Comparison of ENCODE assay signal across 22 cellular contexts in genomic region chr2:70322518-70322917, GRCh38. TPM values are rescaled to one million over a fixed set of nuclear protein-coding genes. Genes with fewer than 3 reads are reported as not detected.
DNase-seq lines count a peak whose midpoint lies in the region; ATAC-seq and TF ChIP-seq lines count a peak whose summit lies in the region.
"Had no signal": no experiment of that assay in that cellular context is flagged by ENCODE, and none has a peak within 500 bp of the region (broad histone marks: within the 10 kb centered on the region; RNA-seq: fewer than 3 reads in every experiment).

No MANE protein-coding gene starts in this region.

- no peak overlapping the region for H3K4me3 Mint-ChIP-seq in activated CD4-positive, alpha-beta T cell treated with anti-CD3 and anti-CD28 coated beads for 36 hours
- no peak overlapping the region for H3K4me3 Mint-ChIP-seq in activated CD4-positive, alpha-beta T cell treated with anti-CD3 and anti-CD28 coated beads, Interleukin-2, amount 10 ng/mL, durations not matched to agents 24 days and 14 days
- H3K4me3 Mint-ChIP-seq in activated T-helper 17 cell treated with anti-CD3 and anti-CD28 coated beads, Interleukin-2, amount 50 U/mL, for 72 hours, result no peak overlapping the region
- no peak overlapping the region for H3K4me3 Mint-ChIP-seq in stimulated activated effector memory CD8-positive, alpha-beta T cell treated with anti-CD3 and anti-CD28 coated beads, Interleukin-12 subunit alpha, Interleukin-12 subunit beta, amount 100 ng/mL, for 72 hours
- H3K4me3 Mint-ChIP-seq in activated CD4-positive, alpha-beta memory T cell treated with anti-CD3 and anti-CD28 coated beads for 36 hours, result no peak overlapping the region
- H3K4me3 Mint-ChIP-seq in CD14-positive monocyte, result no peak overlapping the region
- H3K4me3 Mint-ChIP-seq: B cell; CD4-positive, alpha-beta T cell; CD8-positive, alpha-beta memory T cell; H9; HFFc6 had no signal

- peak overlapping the region; percentile 40 for H2AFZ ChIP-seq in mammary epithelial cell (ENCODE audit: low read depth, low read length)
- H2AFZ ChIP-seq: GM23248 had no signal

- H3K4me1 ChIP-seq in mammary epithelial cell (ENCODE audit: insufficient read depth, low read length), result no peaks in the 10 kb centered on the region
- H3K4me1 ChIP-seq in breast epithelium, result no peaks in the 10 kb centered on the region
- H3K4me1 ChIP-seq: BLaER1 had no signal

- H4K20me1 ChIP-seq in mammary epithelial cell (ENCODE audit: insufficient read depth, low read length), result no peaks in the 10 kb centered on the region
- H4K20me1 ChIP-seq: BLaER1 had no signal

- no peak overlapping the region for H3K27ac Mint-ChIP-seq in activated CD4-positive, alpha-beta T cell treated with anti-CD3 and anti-CD28 coated beads for 36 hours
- no peak overlapping the region for H3K27ac Mint-ChIP-seq in activated CD4-positive, alpha-beta T cell treated with anti-CD3 and anti-CD28 coated beads, Interleukin-2, amount 10 ng/mL, durations not matched to agents 24 days and 14 days
- no peak overlapping the region for H3K27ac Mint-ChIP-seq in activated T-helper 17 cell treated with anti-CD3 and anti-CD28 coated beads, Interleukin-2, amount 50 U/mL, for 72 hours
- no peak overlapping the region for H3K27ac Mint-ChIP-seq in stimulated activated effector memory CD8-positive, alpha-beta T cell treated with anti-CD3 and anti-CD28 coated beads, Interleukin-12 subunit alpha, Interleukin-12 subunit beta, amount 100 ng/mL, for 72 hours
- no peak overlapping the region for H3K27ac Mint-ChIP-seq in activated CD4-positive, alpha-beta memory T cell treated with anti-CD3 and anti-CD28 coated beads for 36 hours
- no peak overlapping the region for H3K27ac Mint-ChIP-seq in CD14-positive monocyte
- H3K27ac Mint-ChIP-seq: B cell; CD4-positive, alpha-beta T cell; CD8-positive, alpha-beta memory T cell; H9; HFFc6 had no signal

- TF ChIP-seq CTCF in mammary epithelial cell (conservative IDR thresholded peaks at IDR 0.05 in 1 of 2, IDR thresholded peaks at IDR 0.05 in 1 of 2; ENCODE audit: extremely low read depth in 1 of 2, insufficient read depth in 1 of 2, low read depth in 1 of 2, low read length in 2 of 2) (no peak), breast epithelium (IDR thresholded peaks at IDR 0.05) (no peak), CD14-positive monocyte (IDR thresholded peaks at IDR 0.05) (no peak)

- H3K27me3 ChIP-seq in mammary epithelial cell (ENCODE audit: insufficient read depth, low read length) (no peaks in the 10 kb centered on the region), breast epithelium (no peaks in the 10 kb centered on the region)
- H3K27me3 ChIP-seq: BLaER1 had no signal

- no peak overlapping the region for H3K9ac ChIP-seq in mammary epithelial cell (ENCODE audit: insufficient read depth, low read length)
- H3K9ac ChIP-seq: BLaER1, GM23248 had no signal

- no peaks in the 10 kb centered on the region for H3K9me3 Mint-ChIP-seq in activated CD4-positive, alpha-beta T cell treated with anti-CD3 and anti-CD28 coated beads for 36 hours (ENCODE audit: low read depth)
- H3K9me3 Mint-ChIP-seq in activated CD4-positive, alpha-beta T cell treated with anti-CD3 and anti-CD28 coated beads, Interleukin-2, amount 10 ng/mL, durations not matched to agents 24 days and 14 days, result no peaks in the 10 kb centered on the region
- no peaks in the 10 kb centered on the region for H3K9me3 Mint-ChIP-seq in activated T-helper 17 cell treated with anti-CD3 and anti-CD28 coated beads, Interleukin-2, amount 50 U/mL, for 72 hours
- no peaks in the 10 kb centered on the region for H3K9me3 Mint-ChIP-seq in stimulated activated effector memory CD8-positive, alpha-beta T cell treated with anti-CD3 and anti-CD28 coated beads, Interleukin-12 subunit alpha, Interleukin-12 subunit beta, amount 100 ng/mL, for 72 hours
- H3K9me3 Mint-ChIP-seq in activated CD4-positive, alpha-beta memory T cell treated with anti-CD3 and anti-CD28 coated beads for 36 hours, result no peaks in the 10 kb centered on the region
- H3K9me3 Mint-ChIP-seq in CD14-positive monocyte, result peaks cover 0 to 2% (median 0%) of the 10 kb centered on the region in 7 donors
- H3K9me3 Mint-ChIP-seq: CD4-positive, alpha-beta T cell; CD8-positive, alpha-beta memory T cell; H9; HFFc6 had no signal

- CTCF ChIA-PET in activated CD4-positive, alpha-beta T cell treated with anti-CD3 and anti-CD28 coated beads for 36 hours (lab: Charles Lee), result interaction anchor here (1.2 to 1.8 kb wide), 4 partner anchors 18 to 322 kb away, joined by 3 to 5 read pairs (median 4); no protein-coding TSS in a partner anchor
- CTCF ChIA-PET in mammary epithelial cell (lab: Charles Lee; ENCODE audit: low non-redundant PET), result no interaction called here
- CTCF ChIA-PET in activated CD4-positive, alpha-beta memory T cell treated with anti-CD3 and anti-CD28 coated beads for 36 hours (lab: Charles Lee), result interaction anchor here (1.2 to 1.9 kb wide), 2 partner anchors 18 to 21 kb away, joined by 3 to 6 read pairs; partner anchors contain the start of gene FAM136A

- BruUV-seq in mammary epithelial cell (replicated peaks; lab: Mats Ljungman, UMichigan), result no TSS peak

- peaks cover 4% of the 10 kb centered on the region for H3K27me3 Mint-ChIP-seq in activated CD4-positive, alpha-beta T cell treated with anti-CD3 and anti-CD28 coated beads for 36 hours
- peaks cover 21% of the 10 kb centered on the region for H3K27me3 Mint-ChIP-seq in activated CD4-positive, alpha-beta T cell treated with anti-CD3 and anti-CD28 coated beads, Interleukin-2, amount 10 ng/mL, durations not matched to agents 24 days and 14 days
- peaks cover 10% of the 10 kb centered on the region for H3K27me3 Mint-ChIP-seq in activated T-helper 17 cell treated with anti-CD3 and anti-CD28 coated beads, Interleukin-2, amount 50 U/mL, for 72 hours
- H3K27me3 Mint-ChIP-seq in activated CD4-positive, alpha-beta memory T cell treated with anti-CD3 and anti-CD28 coated beads for 36 hours, result peaks cover 3% of the 10 kb centered on the region
- H3K27me3 Mint-ChIP-seq in CD14-positive monocyte (ENCODE audit: low read depth in 3 of 3), result peaks cover 5 to 11% (median 10%) of the 10 kb centered on the region in 3 donors

- WGBS in mammary epithelial cell (ENCODE audit: low coverage, missing lambda C conversion rate), result 63% methylated on average over 2 of the region's 2 CpGs

- H3K79me2 ChIP-seq in mammary epithelial cell (ENCODE audit: insufficient read depth, low read length), result no peaks in the 10 kb centered on the region

- H3K4me3 ChIP-seq in mammary epithelial cell (replicated peaks in 1 of 3; ENCODE audit: insufficient read depth in 1 of 3, low read depth in 2 of 3, low read length in 3 of 3) (no peak overlapping the region), breast epithelium (no peak overlapping the region)
- H3K4me3 ChIP-seq: BLaER1, GM12878, GM23248 had no signal

- H3K27ac ChIP-seq in mammary epithelial cell (ENCODE audit: insufficient read depth, low read depth, low read length) (no peak overlapping the region), breast epithelium (no peak overlapping the region)
- H3K27ac ChIP-seq: 22Rv1, BLaER1, C4-2B, GM23248 had no signal

- no peaks in the 10 kb centered on the region for H3K36me3 Mint-ChIP-seq in activated CD4-positive, alpha-beta T cell treated with anti-CD3 and anti-CD28 coated beads for 36 hours (ENCODE audit: low read depth)
- H3K36me3 Mint-ChIP-seq in activated CD4-positive, alpha-beta T cell treated with anti-CD3 and anti-CD28 coated beads, Interleukin-2, amount 10 ng/mL, durations not matched to agents 24 days and 14 days (ENCODE audit: low read depth), result no peaks in the 10 kb centered on the region
- H3K36me3 Mint-ChIP-seq in activated T-helper 17 cell treated with anti-CD3 and anti-CD28 coated beads, Interleukin-2, amount 50 U/mL, for 72 hours (ENCODE audit: low read depth), result no peaks in the 10 kb centered on the region
- H3K36me3 Mint-ChIP-seq in stimulated activated effector memory CD8-positive, alpha-beta T cell treated with anti-CD3 and anti-CD28 coated beads, Interleukin-12 subunit alpha, Interleukin-12 subunit beta, amount 100 ng/mL, for 72 hours, result no peaks in the 10 kb centered on the region
- no peaks in the 10 kb centered on the region for H3K36me3 Mint-ChIP-seq in activated CD4-positive, alpha-beta memory T cell treated with anti-CD3 and anti-CD28 coated beads for 36 hours
- H3K36me3 Mint-ChIP-seq in CD14-positive monocyte, result no peaks in the 10 kb centered on the region
- H3K36me3 Mint-ChIP-seq: CD8-positive, alpha-beta memory T cell had no signal

- H3K9me3 ChIP-seq in mammary epithelial cell (replicated peaks; ENCODE audit: insufficient read depth, low read length) (no peaks in the 10 kb centered on the region), breast epithelium (no peaks in the 10 kb centered on the region)
- H3K9me3 ChIP-seq: BLaER1 had no signal

- dilution Hi-C loops in mammary epithelial cell (cut with HindIII; ENCODE audit: low sequenced_read_pairs), result loop anchor here (25.0 kb wide), 3 partner anchors 315 to 640 kb away; partner anchors contain the start of gene CD207

- H3K4me1 Mint-ChIP-seq in activated CD4-positive, alpha-beta T cell treated with anti-CD3 and anti-CD28 coated beads for 36 hours, result peaks cover 3% of the 10 kb centered on the region
- peaks cover 2% of the 10 kb centered on the region for H3K4me1 Mint-ChIP-seq in activated CD4-positive, alpha-beta T cell treated with anti-CD3 and anti-CD28 coated beads, Interleukin-2, amount 10 ng/mL, durations not matched to agents 24 days and 14 days
- no peaks in the 10 kb centered on the region for H3K4me1 Mint-ChIP-seq in activated T-helper 17 cell treated with anti-CD3 and anti-CD28 coated beads, Interleukin-2, amount 50 U/mL, for 72 hours
- H3K4me1 Mint-ChIP-seq in stimulated activated effector memory CD8-positive, alpha-beta T cell treated with anti-CD3 and anti-CD28 coated beads, Interleukin-12 subunit alpha, Interleukin-12 subunit beta, amount 100 ng/mL, for 72 hours, result no peaks in the 10 kb centered on the region
- H3K4me1 Mint-ChIP-seq in activated CD4-positive, alpha-beta memory T cell treated with anti-CD3 and anti-CD28 coated beads for 36 hours (ENCODE audit: low read depth), result no peaks in the 10 kb centered on the region
- peaks cover 7% of the 10 kb centered on the region for H3K4me1 Mint-ChIP-seq in CD14-positive monocyte
- H3K4me1 Mint-ChIP-seq: B cell; CD8-positive, alpha-beta memory T cell; H9 had no signal

- intact Hi-C loops in activated CD4-positive, alpha-beta T cell treated with anti-CD3 and anti-CD28 coated beads for 36 hours (cut with DNase I, micrococcal nuclease), result no loop called here
- intact Hi-C loops in activated CD4-positive, alpha-beta T cell treated with anti-CD3 and anti-CD28 coated beads, Interleukin-2, amount 10 ng/mL, durations not matched to agents 24 days and 14 days (cut with micrococcal nuclease), result no loop called here
- intact Hi-C loops in mammary epithelial cell (cut with micrococcal nuclease) (no loop called here), breast epithelium (cut with DNase I; ENCODE audit: low total_unique reads) (no loop called here), CD14-positive monocyte (cut with micrococcal nuclease) (no loop called here)
- intact Hi-C loops in activated CD4-positive, alpha-beta memory T cell treated with anti-CD3 and anti-CD28 coated beads for 36 hours (cut with micrococcal nuclease), result no loop called here

- no peak for TF ChIP-seq POLR2A in breast epithelium (IDR thresholded peaks at IDR 0.05)

- POLR2A ChIA-PET in activated CD4-positive, alpha-beta T cell treated with anti-CD3 and anti-CD28 coated beads for 36 hours (lab: Charles Lee), result no interaction called here
- POLR2A ChIA-PET in activated CD4-positive, alpha-beta memory T cell treated with anti-CD3 and anti-CD28 coated beads for 36 hours (lab: Charles Lee), result no interaction called here

- in situ Hi-C loops in mammary epithelial cell (cut with MboI; ENCODE audit: low sequenced_read_pairs in 2 of 2), result loop anchor here (25.0 kb wide), 2 partner anchors 465 to 615 kb away; partner anchors contain the start of genes ATP6V1B1 (in 2 of the 2) and FIGLA (in 1 of the 2)

- H3K36me3 ChIP-seq in mammary epithelial cell (ENCODE audit: insufficient read depth, low read length), result no peaks in the 10 kb centered on the region
- no peaks in the 10 kb centered on the region for H3K36me3 ChIP-seq in breast epithelium
- H3K36me3 ChIP-seq: BLaER1 had no signal

- no peak for DNase-seq in activated CD4-positive, alpha-beta T cell treated with anti-CD3 and anti-CD28 coated beads for 36 hours
- DNase-seq in activated CD4-positive, alpha-beta T cell treated with anti-CD3 and anti-CD28 coated beads, Interleukin-2, amount 10 ng/mL, durations not matched to agents 24 days and 14 days, result no peak
- DNase-seq in mammary epithelial cell (no peak), breast epithelium (ENCODE audit: low spot score in 2 of 2) (no peak), CD14-positive monocyte (ENCODE audit: low spot score) (no peak)
- DNase-seq in stimulated activated effector memory CD8-positive, alpha-beta T cell treated with anti-CD3 and anti-CD28 coated beads, Interleukin-12 subunit alpha, Interleukin-12 subunit beta, amount 100 ng/mL, for 72 hours (ENCODE audit: low spot score in 2 of 2), result no peak
- DNase-seq in activated CD4-positive, alpha-beta memory T cell treated with anti-CD3 and anti-CD28 coated beads for 36 hours, result no peak
- DNase-seq: CD4-positive, alpha-beta T cell; CD8-positive, alpha-beta memory T cell; DMS 273 treated with DMSO at 0.1 percent for 48 hours; DMS79; EL; GDM1; GM23248; H9; HFFc6 had no signal

- peak; percentile 44 for ATAC-seq in activated CD4-positive, alpha-beta T cell treated with anti-CD3 and anti-CD28 coated beads for 36 hours
- ATAC-seq in activated T-helper 17 cell treated with anti-CD3 and anti-CD28 coated beads, Interleukin-2, amount 50 U/mL, for 72 hours (replicated peaks), result peak; percentile 35
- peak; percentile 60 for ATAC-seq in stimulated activated effector memory CD8-positive, alpha-beta T cell treated with anti-CD3 and anti-CD28 coated beads, Interleukin-12 subunit alpha, Interleukin-12 subunit beta, amount 100 ng/mL, for 72 hours
- ATAC-seq: GM12878 had no signal

- no peak overlapping the region for H3K4me2 ChIP-seq in mammary epithelial cell (ENCODE audit: insufficient read depth, low read depth, low read length)
- H3K4me2 ChIP-seq: BLaER1 had no signal

RNA-seq across cellular contexts. Expression of gene FAM136A, which starts 20.7 kb away (rescaled TPM):
- total RNA-seq in activated CD4-positive, alpha-beta T cell treated with anti-CD3 and anti-CD28 coated beads for 36 hours, result 10 to 100 TPM; 45.0 to 52.8 TPM
- 85.5 and 89.7 TPM in 2 replicates for total RNA-seq in activated CD4-positive, alpha-beta T cell treated with anti-CD3 and anti-CD28 coated beads, Interleukin-2, amount 10 ng/mL, durations not matched to agents 24 days and 14 days
- 10 to 100 TPM; 14.5 to 37.8 TPM for total RNA-seq in mammary epithelial cell
- 30.4 TPM for polyA plus RNA-seq in mammary epithelial cell
- polyA minus RNA-seq in mammary epithelial cell, result 7.2 TPM
- 10 to 100 TPM; 24.2 to 28.2 (median 26.9) TPM for total RNA-seq in breast epithelium
- total RNA-seq in activated T-helper 17 cell treated with anti-CD3 and anti-CD28 coated beads, Interleukin-2, amount 50 U/mL, for 72 hours, result 10 to 100 TPM; 32.5 to 69.2 TPM
- 10 to 100 TPM; 48.0 to 49.8 TPM for total RNA-seq in activated CD4-positive, alpha-beta memory T cell treated with anti-CD3 and anti-CD28 coated beads for 36 hours
- 10 to 100 TPM; 30.1 to 31.8 TPM for polyA plus RNA-seq in CD14-positive monocyte

RNA-seq across cellular contexts. Expression of gene SNRPG, which starts 29.0 kb away (rescaled TPM):
- total RNA-seq in activated CD4-positive, alpha-beta T cell treated with anti-CD3 and anti-CD28 coated beads for 36 hours, result 100 to 1,000 TPM; 465 to 530 TPM
- 401 and 424 TPM in 2 replicates for total RNA-seq in activated CD4-positive, alpha-beta T cell treated with anti-CD3 and anti-CD28 coated beads, Interleukin-2, amount 10 ng/mL, durations not matched to agents 24 days and 14 days
- total RNA-seq in mammary epithelial cell, result 100 to 1,000 TPM in 1 of 2 donors, 10 to 100 TPM in 1; 59.7 to 222 TPM
- 123 TPM for polyA plus RNA-seq in mammary epithelial cell
- 15.8 TPM for polyA minus RNA-seq in mammary epithelial cell
- 100 to 1,000 TPM in 2 of 3 donors, 10 to 100 TPM in 1; 79.0 to 201 (median 104) TPM for total RNA-seq in breast epithelium
- 100 to 1,000 TPM; 232 to 441 TPM for total RNA-seq in activated T-helper 17 cell treated with anti-CD3 and anti-CD28 coated beads, Interleukin-2, amount 50 U/mL, for 72 hours
- total RNA-seq in activated CD4-positive, alpha-beta memory T cell treated with anti-CD3 and anti-CD28 coated beads for 36 hours, result 100 to 1,000 TPM; 471 to 488 TPM
- polyA plus RNA-seq in CD14-positive monocyte, result 100 to 1,000 TPM; 214 to 233 TPM
